In genomic region chr1:7808253-7808844, GRCh38 we compare ENCODE assay signal across 10 cellular contexts. TPM values are rescaled to one million over a fixed set of nuclear protein-coding genes. Genes with fewer than 3 reads are reported as not detected.
A peak's percentile ranks its signal among the peaks of the same experiment; 100 is the strongest.
DNase-seq lines count a peak whose midpoint lies in the region; ATAC-seq, FAIRE-seq and TF ChIP-seq lines count a peak whose summit lies in the region.
"Had no signal": no experiment of that assay in that cellular context is flagged by ENCODE, and none has a peak within 500 bp of the region (broad histone marks: within the 10 kb centered on the region; RNA-seq: fewer than 3 reads in every experiment).

No MANE protein-coding gene starts in this region.

- H2BK120ac ChIP-seq in mesendoderm (ENCODE audit: low read depth, low read length) = no peak overlapping the region

- H3K4ac ChIP-seq in mesendoderm (ENCODE audit: low read depth, low read length) = no peak overlapping the region

- no peak for TF ChIP-seq EP300 in GM12878 (IDR thresholded peaks at IDR 0.05; ENCODE audit: borderline replicate concordance in 1 of 2, control insufficient read depth in 1 of 2, low read depth in 2 of 2, low read length in 2 of 2)

- no peak overlapping the region for H3K23ac ChIP-seq in mesendoderm (ENCODE audit: low read length)

- H4K5ac ChIP-seq in mesendoderm (ENCODE audit: low read length) = no peak overlapping the region

- H3K27ac ChIP-seq in GM12878 (ENCODE audit: control insufficient read depth, insufficient read depth) = no peak overlapping the region
- no peak overlapping the region for H3K27ac ChIP-seq in mesendoderm (ENCODE audit: low read depth, low read length)
- no peak overlapping the region for H3K27ac ChIP-seq in substantia nigra (ENCODE audit: low read depth, low read length, poor library complexity, severe bottlenecking)
- H3K27ac ChIP-seq: skin epidermis had no signal

- H3K56ac ChIP-seq in mesendoderm (ENCODE audit: low read length) = no peak overlapping the region

- no TSS peak for BruUV-seq in GM12878 (replicated peaks; lab: Mats Ljungman, UMichigan)

- no peak overlapping the region for H2AK5ac ChIP-seq in mesendoderm (ENCODE audit: low read length)

- H3K9ac ChIP-seq in GM12878 (ENCODE audit: control insufficient read depth, insufficient read depth, low read length) = no peak overlapping the region
- no peak overlapping the region for H3K9ac ChIP-seq in mesendoderm (ENCODE audit: low read length)

- H3K79me2 ChIP-seq in GM12878 (ENCODE audit: control insufficient read depth, insufficient read depth, low read length) = no peaks in the 10 kb centered on the region
- H3K79me2 ChIP-seq in mesendoderm (ENCODE audit: control insufficient read depth, insufficient read depth, low read length) = no peaks in the 10 kb centered on the region

- RAD21 ChIA-PET in GM12878 (lab: Charles Lee; ENCODE audit: unreplicated experiment) = interaction anchor here (0.9 to 1.1 kb wide), 7 partner anchors 13 to 210 kb away, joined by 3 to 10 read pairs (median 3); no protein-coding TSS in a partner anchor

- H2AFZ ChIP-seq in GM12878 (ENCODE audit: control insufficient read depth, low read depth, low read length) = no peak overlapping the region

- H3K27me3 ChIP-seq in GM12878 (replicated peaks in 1 of 2; ENCODE audit: control insufficient read depth in 2 of 2, insufficient read depth in 2 of 2, low read length in 1 of 2) (no peaks in the 10 kb centered on the region), mesendoderm (ENCODE audit: insufficient read depth, low read length, poor library complexity) (no peaks in the 10 kb centered on the region)

- no peaks in the 10 kb centered on the region for H4K20me1 ChIP-seq in GM12878 (ENCODE audit: control insufficient read depth, insufficient read depth)

- SMC1A ChIA-PET in GM12878 (lab: Charles Lee; ENCODE audit: uncharacterized antibody, unreplicated experiment) = interaction anchor here (0.8 to 2.1 kb wide), 5 partner anchors 91 to 206 kb away, joined by 3 to 9 read pairs (median 3); no protein-coding TSS in a partner anchor

- intact Hi-C loops in GM12878 (cut with micrococcal nuclease; ENCODE audit: unreplicated experiment) = loop anchor here (5.0 kb wide), 1 partner anchor 94 kb away; no protein-coding TSS in a partner anchor
- intact Hi-C loops in mucosa of descending colon (cut with DNase I, micrococcal nuclease) = no loop called here

- H3K4me1 ChIP-seq in GM12878 (ENCODE audit: control insufficient read depth, insufficient read depth, low read length) (no peaks in the 10 kb centered on the region), mesendoderm (ENCODE audit: control insufficient read depth, low read depth, low read length) (no peaks in the 10 kb centered on the region), mucosa of descending colon (ENCODE audit: low read depth) (no peaks in the 10 kb centered on the region)

- ATAC-seq in GM12878 (peak; percentile 73), mucosa of descending colon (no peak), GM21360 (IDR thresholded peaks at IDR 0.05; ENCODE audit: unreplicated experiment) (no peak)

- in situ Hi-C loops in GM12878 (cut with MboI) = no loop called here

- no peak overlapping the region for H3K18ac ChIP-seq in mesendoderm (ENCODE audit: low read length)

- no peak overlapping the region for H2BK5ac ChIP-seq in mesendoderm (ENCODE audit: low read length)

- CTCF ChIA-PET in GM12878 (lab: Yijun Ruan, JAX) = interaction anchor here (0.6 to 1.7 kb wide), 11 partner anchors 10 to 206 kb away, joined by 3 to 24 read pairs (median 3); no protein-coding TSS in a partner anchor

- FAIRE-seq in GM12878 (lab: Jason Lieb, UNC) = no peak

- POLR2A ChIA-PET in GM12878 (lab: Charles Lee) = no interaction called here

- H4K8ac ChIP-seq in mesendoderm (ENCODE audit: low read depth, low read length) = no peak overlapping the region

- peak; percentile 55 for TF ChIP-seq RAD21 in GM12878 (IDR thresholded peaks at IDR 0.05; ENCODE audit: insufficient read depth, low read depth, low read length)

- no peak overlapping the region for H2BK15ac ChIP-seq in mesendoderm (replicated peaks; ENCODE audit: low read depth)

- TF ChIP-seq POLR2A in GM12878 (IDR thresholded peaks at IDR 0.05; ENCODE audit: low read depth, low read length) = no peak

- WGBS in GM12878 (ENCODE audit: insufficient coverage, insufficient replicate concordance, low lambda C conversion rate, missing lambda C conversion rate) = 4% methylated on average over 1 of the region's 1 CpG
- WGBS in mesendoderm (ENCODE audit: extremely low coverage, insufficient coverage, low lambda C conversion rate) = no CpG with 5 or more reads among the region's 1 CpG

- DNase-seq in DMS 273 (lab: John Stamatoyannopoulos, UW; ENCODE audit: unreplicated experiment) = peak; percentile 48
- DNase-seq in DMS 273 treated with DMSO at 0.1 percent for 48 hours (lab: John Stamatoyannopoulos, UW) = no peak
- peak; percentile 69 for DNase-seq in NAMALWA (ENCODE audit: low spot score)
- no peak for DNase-seq in GM12878 (ENCODE audit: low read depth, low spot score)
- DNase-seq in mesendoderm = peak; percentile 48
- no peak for DNase-seq in mucosa of descending colon
- DNase-seq in substantia nigra (lab: John Stamatoyannopoulos, UW) = no peak
- DNase-seq: activated B cell treated with CpG ODN at 0.5 μM for 24 hours had no signal

- no peaks in the 10 kb centered on the region for H3K79me1 ChIP-seq in mesendoderm (ENCODE audit: low read length)

- TF ChIP-seq CTCF in GM12878 (IDR thresholded peaks at IDR 0.05 in 2 of 3, conservative IDR thresholded peaks at IDR 0.05 in 1 of 3; ENCODE audit: control insufficient read depth in 2 of 3, extremely low read depth in 1 of 3, insufficient read depth in 1 of 3, low read depth in 3 of 3, low read length in 3 of 3) (peak; percentile 42 to 57 (median 48); a peak in 5 of 6 replicates), mucosa of descending colon (IDR thresholded peaks at IDR 0.05) (no peak)

- H3K4me2 ChIP-seq in GM12878 (ENCODE audit: control insufficient read depth, insufficient read depth) (no peak overlapping the region), mesendoderm (ENCODE audit: low read length) (no peak overlapping the region)

- H3K9me3 ChIP-seq in GM12878 (replicated peaks; ENCODE audit: control insufficient read depth, insufficient read depth, low read length) (peaks cover 2% of the 10 kb centered on the region; the same call in 2 of the 3 replicates), mucosa of descending colon (peaks cover 4% of the 10 kb centered on the region)

- H3K4me3 ChIP-seq in GM12878 (no peak overlapping the region), mesendoderm (ENCODE audit: low read length) (no peak overlapping the region), mucosa of descending colon (no peak overlapping the region)
- H3K4me3 ChIP-seq: skin epidermis had no signal

- H3K36me3 ChIP-seq in GM12878 (ENCODE audit: control insufficient read depth in 2 of 2, insufficient read depth in 2 of 2, low read length in 1 of 2) = no peaks in the 10 kb centered on the region
- peaks cover 1% of the 10 kb centered on the region for H3K36me3 ChIP-seq in mesendoderm (ENCODE audit: control insufficient read depth, insufficient read depth, low read length)
- no peaks in the 10 kb centered on the region for H3K36me3 ChIP-seq in mucosa of descending colon (ENCODE audit: low read depth)

RNA-seq across cellular contexts. Expression of gene PER3, which starts 24.3 kb away (rescaled TPM):
- 5.4 TPM in 2 replicates for total RNA-seq in GM12878 (2013; cell fraction: nucleolus; rRNA removed)
- total RNA-seq in GM12878 (2014; rRNA removed) (0.05 and 0.06 TPM in 2 replicates), GM12878 (2014; rRNA removed; fragmentation: Illumina TruSeq; extraction: Trizol) (0.18 TPM in 2 replicates), GM12878 (2021) (0.11 and 0.31 TPM in 2 replicates), mucosa of descending colon (10 to 100 TPM in 2 of 3 donors, 1 to 10 TPM in 1; 6.9 to 42.1 (median 14.7) TPM)
- 0.43 TPM for polyA plus RNA-seq in GM12878 (2011; ENCODE audit: low read depth)
- polyA plus RNA-seq in GM12878 (2011; rRNA removed) (0.49 and 0.64 TPM in 2 replicates), GM12878 (2014; fragmentation: Illumina TruSeq; extraction: Trizol) (0.25 and 0.35 TPM in 2 replicates), GM12878 (2014; fragmentation: Nextera tagmentation; extraction: Ambion mirVana) (under 1 TPM in 1 of 2 experiments, not detected in 1; 0.11 TPM), GM12878 (2014; rRNA removed) (0.13 and 0.18 TPM in 2 replicates), GM12878 (2016; fragmentation: Nextera tagmentation; extraction: Ambion mirVana) (under 1 TPM; 0.11 to 0.13 TPM)
- polyA plus RNA-seq in GM12878 (2011; cell fraction: cytosol; rRNA removed) = 0.15 and 0.39 TPM in 2 replicates
- 0.80 and 1.1 TPM in 2 replicates for polyA plus RNA-seq in GM12878 (2011; cell fraction: nucleus; rRNA removed)
- 0.38 and 0.56 TPM in 2 replicates for polyA plus RNA-seq in GM12878 (2012)
- polyA minus RNA-seq in GM12878 (2011; rRNA and poly(A)+ RNA removed) = 0.37 and 0.72 TPM in 2 replicates
- 1.0 TPM in 1 of 2 replicates, not detected in the other for polyA minus RNA-seq in GM12878 (2011; cell fraction: cytosol; rRNA and poly(A)+ RNA removed)
- 0.38 and 0.73 TPM in 2 replicates for polyA minus RNA-seq in GM12878 (2011; cell fraction: nucleus; rRNA and poly(A)+ RNA removed)
- polyA plus RNA-seq in mesendoderm (2013, experiment 1 of 2) = 2.6 TPM
- 2.6 TPM for polyA plus RNA-seq in mesendoderm (2013, experiment 2 of 2)

RNA-seq across cellular contexts. Expression of gene VAMP3, which starts 37.3 kb away (rescaled TPM):
- total RNA-seq in GM12878 (2013; cell fraction: nucleolus; rRNA removed) = 37.3 and 39.9 TPM in 2 replicates
- 8.4 and 18.0 TPM in 2 replicates for total RNA-seq in GM12878 (2014; rRNA removed)
- total RNA-seq in GM12878 (2014; rRNA removed; fragmentation: Illumina TruSeq; extraction: Trizol) = 12.5 and 16.3 TPM in 2 replicates
- 9.9 and 11.7 TPM in 2 replicates for total RNA-seq in GM12878 (2021)
- 6.6 TPM for polyA plus RNA-seq in GM12878 (2011; ENCODE audit: low read depth)
- polyA plus RNA-seq in GM12878 (2011; rRNA removed) = 24.9 and 32.6 TPM in 2 replicates
- 10.4 and 12.8 TPM in 2 replicates for polyA plus RNA-seq in GM12878 (2011; cell fraction: cytosol; rRNA removed)
- 14.0 and 21.1 TPM in 2 replicates for polyA plus RNA-seq in GM12878 (2011; cell fraction: nucleus; rRNA removed)
- 8.0 and 11.7 TPM in 2 replicates for polyA plus RNA-seq in GM12878 (2012)
- 13.2 and 14.3 TPM in 2 replicates for polyA plus RNA-seq in GM12878 (2014; fragmentation: Illumina TruSeq; extraction: Trizol)
- 1 to 10 TPM; 4.8 to 5.5 TPM for polyA plus RNA-seq in GM12878 (2014; fragmentation: Nextera tagmentation; extraction: Ambion mirVana)
- polyA plus RNA-seq in GM12878 (2014; rRNA removed) = 9.7 and 14.7 TPM in 2 replicates
- 1 to 10 TPM; 8.2 to 9.5 TPM for polyA plus RNA-seq in GM12878 (2016; fragmentation: Nextera tagmentation; extraction: Ambion mirVana)
- polyA minus RNA-seq in GM12878 (2011; rRNA and poly(A)+ RNA removed) = 13.0 and 14.0 TPM in 2 replicates
- polyA minus RNA-seq in GM12878 (2011; cell fraction: cytosol; rRNA and poly(A)+ RNA removed) = 17.4 and 18.2 TPM in 2 replicates
- 8.7 and 13.6 TPM in 2 replicates for polyA minus RNA-seq in GM12878 (2011; cell fraction: nucleus; rRNA and poly(A)+ RNA removed)
- polyA plus RNA-seq in mesendoderm (2013, experiment 1 of 2) = 44.8 TPM
- 44.3 TPM for polyA plus RNA-seq in mesendoderm (2013, experiment 2 of 2)
- total RNA-seq in mucosa of descending colon = 100 to 1,000 TPM in 1 of 3 donors, 10 to 100 TPM in 2; 91.6 to 105 (median 94.3) TPM

RNA-seq across cellular contexts. Expression of gene UTS2, which starts 44.5 kb away (rescaled TPM):
- not detected in 2 replicates for total RNA-seq in GM12878 (2013; cell fraction: nucleolus; rRNA removed)
- not detected in 2 replicates for total RNA-seq in GM12878 (2014; rRNA removed)
- not detected in 2 replicates for total RNA-seq in GM12878 (2014; rRNA removed; fragmentation: Illumina TruSeq; extraction: Trizol)
- not detected in 2 replicates for total RNA-seq in GM12878 (2021)
- polyA plus RNA-seq in GM12878 (2011; ENCODE audit: low read depth) = not detected
- polyA plus RNA-seq in GM12878 (2011; rRNA removed) = not detected in 2 replicates
- not detected in 2 replicates for polyA plus RNA-seq in GM12878 (2011; cell fraction: cytosol; rRNA removed)
- not detected in 2 replicates for polyA plus RNA-seq in GM12878 (2011; cell fraction: nucleus; rRNA removed)
- not detected in 2 replicates for polyA plus RNA-seq in GM12878 (2012)
- not detected in 2 replicates for polyA plus RNA-seq in GM12878 (2014; fragmentation: Illumina TruSeq; extraction: Trizol)
- not detected for polyA plus RNA-seq in GM12878 (2014; fragmentation: Nextera tagmentation; extraction: Ambion mirVana)
- polyA plus RNA-seq in GM12878 (2014; rRNA removed) = not detected in 2 replicates
- not detected for polyA plus RNA-seq in GM12878 (2016; fragmentation: Nextera tagmentation; extraction: Ambion mirVana)
- polyA minus RNA-seq in GM12878 (2011; rRNA and poly(A)+ RNA removed) = not detected in 2 replicates
- not detected in 2 replicates for polyA minus RNA-seq in GM12878 (2011; cell fraction: cytosol; rRNA and poly(A)+ RNA removed)
- not detected in 2 replicates for polyA minus RNA-seq in GM12878 (2011; cell fraction: nucleus; rRNA and poly(A)+ RNA removed)
- polyA plus RNA-seq in mesendoderm (2013, experiment 1 of 2) = 0.07 TPM
- 0.21 TPM for polyA plus RNA-seq in mesendoderm (2013, experiment 2 of 2)
- total RNA-seq in mucosa of descending colon = under 1 TPM in 1 of 3 donors, not detected in 2; 0.17 TPM

Comparison
In these comparisons a context has a peak if more than half of its experiments do, and no peak if none do; other contexts are left out.
1. DNase-seq: peak in DMS 273 (single experiment), NAMALWA (single experiment) and mesendoderm (single experiment); none in DMS 273 treated with DMSO at 0.1 percent for 48 hours (single experiment), GM12878 (single experiment), mucosa of descending colon (0 of 3) and substantia nigra (0 of 49).